ENCODE assay signal across 20 cellular contexts in the genomic region with DNA sequence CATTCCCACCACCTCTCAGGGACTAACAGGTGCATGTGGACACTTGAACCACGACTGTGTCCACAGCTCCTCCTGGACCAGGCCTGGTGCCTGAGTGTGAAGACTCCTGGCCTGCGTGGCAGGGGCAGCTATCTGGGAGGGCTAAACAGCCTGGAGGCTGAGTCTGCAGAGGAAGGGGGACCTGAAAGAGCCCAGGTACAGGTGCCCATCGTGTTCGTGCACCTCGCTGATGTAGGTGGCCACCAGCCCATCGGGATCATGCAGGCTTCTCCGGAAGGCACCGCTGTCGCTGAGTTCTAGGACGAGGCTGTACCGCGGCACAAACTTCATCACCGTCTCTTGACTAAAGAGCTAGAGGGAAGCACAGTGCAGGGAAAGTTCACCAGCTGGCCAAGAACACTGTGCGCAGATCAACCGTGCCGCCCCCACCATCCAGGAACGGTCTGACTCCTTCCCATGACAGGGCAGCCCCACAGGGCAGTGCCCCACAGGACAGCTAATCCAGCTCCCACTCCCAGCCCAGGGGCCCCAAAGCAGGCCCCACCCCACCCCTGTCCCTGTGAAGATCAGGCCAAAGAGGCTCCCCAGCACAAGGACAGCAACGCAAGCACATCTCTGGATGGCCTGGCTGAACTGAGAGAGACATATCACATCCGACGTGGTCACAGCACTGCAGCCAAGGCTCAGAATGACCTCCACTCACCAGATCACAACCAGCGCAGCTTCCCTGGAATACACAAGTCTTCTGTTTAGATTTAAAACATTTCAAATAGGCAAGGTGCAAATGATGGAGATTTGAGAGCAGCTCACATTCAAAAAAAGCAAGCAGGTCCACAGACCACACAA. TPM values are rescaled to one million over a fixed set of nuclear protein-coding genes. Genes with fewer than 3 reads are reported as not detected.
DNase-seq lines count a peak whose midpoint lies in the region; ATAC-seq and TF ChIP-seq lines count a peak whose summit lies in the region.
"Had no signal": no experiment of that assay in that cellular context is flagged by ENCODE, and none has a peak within 500 bp of the region (broad histone marks: within the 10 kb centered on the region; RNA-seq: fewer than 3 reads in every experiment).

No MANE protein-coding gene starts in this region.

- peaks cover 97% of the 10 kb centered on the region for H3K36me3 Mint-ChIP-seq in activated T-cell treated with anti-CD3 and anti-CD28 coated beads, Interleukin-2, amount 50 U/mL, for 24 hours (ENCODE audit: low read depth)
- H3K36me3 Mint-ChIP-seq in activated CD8-positive, alpha-beta T cell treated with anti-CD3 and anti-CD28 coated beads, Interleukin-2, amount 10 ng/mL, durations not matched to agents 7 days and 5 days (ENCODE audit: low read depth): peaks cover 79% of the 10 kb centered on the region
- H3K36me3 Mint-ChIP-seq in immature natural killer cell: peaks cover 59 to 88% (median 73%) of the 10 kb centered on the region in 3 donors

- POLR2A ChIA-PET in activated CD8-positive, alpha-beta T cell treated with anti-CD3 and anti-CD28 coated beads, Interleukin-2, amount 10 ng/mL, durations not matched to agents 7 days and 5 days (lab: Charles Lee): no interaction called here

- WGBS in testis, 2 donors: 74 to 87% methylated on average over 13 to 21 of the region's 21 CpGs

- H3K4me3 Mint-ChIP-seq in activated T-cell treated with anti-CD3 and anti-CD28 coated beads, Interleukin-2, amount 50 U/mL, for 24 hours: no peak overlapping the region
- no peak overlapping the region for H3K4me3 Mint-ChIP-seq in activated CD8-positive, alpha-beta T cell treated with anti-CD3 and anti-CD28 coated beads, Interleukin-2, amount 10 ng/mL, durations not matched to agents 7 days and 5 days
- peak overlapping the region; percentile 60 to 89 (median 83) for H3K4me3 Mint-ChIP-seq in immature natural killer cell
- H3K4me3 Mint-ChIP-seq: memory B cell; nephron progenitor cell; stimulated activated memory B cell treated with anti-CD40 and anti-IgM and Interleukin-4, amounts not matched to agents 10 μg/mL and 1 μg/mL and 100 μg/mL, for 72 hours had no signal

- no peak for TF ChIP-seq POLR2A in testis (IDR thresholded peaks at IDR 0.05)

- no peak for DNase-seq in activated T-cell treated with anti-CD3 and anti-CD28 coated beads, Interleukin-2, amount 50 U/mL, for 24 hours
- no peak for DNase-seq in activated T-cell treated with anti-CD3 and anti-CD28 coated beads, Interleukin-2, amount 50 U/mL, for 1 hour
- DNase-seq in activated CD8-positive, alpha-beta T cell treated with anti-CD3 and anti-CD28 coated beads, Interleukin-2, amount 10 ng/mL, durations not matched to agents 7 days and 5 days: peak; percentile 13
- DNase-seq in immature natural killer cell: no peak
- DNase-seq in testis: peak; percentile 58
- DNase-seq in NCI-H2029 (lab: John Stamatoyannopoulos, UW): no peak
- no peak for DNase-seq in posterior vena cava (ENCODE audit: low spot score)
- DNase-seq: activated naive CD4-positive, alpha-beta T cell; cortex of kidney; DMS79; MM.1S; NCI-H226; nephron progenitor cell; trophoblast cell had no signal

- H3K4me3 ChIP-seq in testis: no peak overlapping the region

- H3K9me3 ChIP-seq in testis: no peaks in the 10 kb centered on the region

- H3K27me3 Mint-ChIP-seq in activated T-cell treated with anti-CD3 and anti-CD28 coated beads, Interleukin-2, amount 50 U/mL, for 24 hours: no peaks in the 10 kb centered on the region
- H3K27me3 Mint-ChIP-seq in activated CD8-positive, alpha-beta T cell treated with anti-CD3 and anti-CD28 coated beads, Interleukin-2, amount 10 ng/mL, durations not matched to agents 7 days and 5 days (ENCODE audit: low read depth): no peaks in the 10 kb centered on the region
- H3K27me3 Mint-ChIP-seq in immature natural killer cell (ENCODE audit: low read depth in 3 of 3): peaks cover 39 to 62% (median 49%) of the 10 kb centered on the region in 3 donors
- H3K27me3 Mint-ChIP-seq: memory B cell; stimulated activated memory B cell treated with anti-CD40 and anti-IgM and Interleukin-4, amounts not matched to agents 10 μg/mL and 1 μg/mL and 100 μg/mL, for 72 hours had no signal

- no peak for TF ChIP-seq CTCF in testis (IDR thresholded peaks at IDR 0.05)

- H3K4me1 ChIP-seq in testis: peaks cover 6% of the 10 kb centered on the region

- no peaks in the 10 kb centered on the region for H3K9me3 Mint-ChIP-seq in activated T-cell treated with anti-CD3 and anti-CD28 coated beads, Interleukin-2, amount 50 U/mL, for 24 hours
- H3K9me3 Mint-ChIP-seq in activated CD8-positive, alpha-beta T cell treated with anti-CD3 and anti-CD28 coated beads, Interleukin-2, amount 10 ng/mL, durations not matched to agents 7 days and 5 days (ENCODE audit: insufficient read depth): no peaks in the 10 kb centered on the region
- no peaks in the 10 kb centered on the region for H3K9me3 Mint-ChIP-seq in immature natural killer cell
- H3K9me3 Mint-ChIP-seq: memory B cell; nephron progenitor cell; stimulated activated memory B cell treated with anti-CD40 and anti-IgM and Interleukin-4, amounts not matched to agents 10 μg/mL and 1 μg/mL and 100 μg/mL, for 72 hours had no signal

- H3K27ac Mint-ChIP-seq in activated T-cell treated with anti-CD3 and anti-CD28 coated beads, Interleukin-2, amount 50 U/mL, for 24 hours: peak overlapping the region; percentile 88
- no peak overlapping the region for H3K27ac Mint-ChIP-seq in activated CD8-positive, alpha-beta T cell treated with anti-CD3 and anti-CD28 coated beads, Interleukin-2, amount 10 ng/mL, durations not matched to agents 7 days and 5 days
- peak overlapping the region; percentile 98 to 100 (median 100) for H3K27ac Mint-ChIP-seq in immature natural killer cell
- H3K27ac Mint-ChIP-seq: stimulated activated memory B cell treated with anti-CD40 and anti-IgM and Interleukin-4, amounts not matched to agents 10 μg/mL and 1 μg/mL and 100 μg/mL, for 72 hours had no signal

- H3K36me3 ChIP-seq in testis (ENCODE audit: low read depth, missing control alignments): no peaks in the 10 kb centered on the region

- no peak for ATAC-seq in activated CD8-positive, alpha-beta T cell treated with anti-CD3 and anti-CD28 coated beads, Interleukin-2, amount 10 ng/mL, durations not matched to agents 7 days and 5 days
- no peak for ATAC-seq in GM21619 (IDR thresholded peaks at IDR 0.05; ENCODE audit: unreplicated experiment)
- ATAC-seq: stimulated activated memory B cell treated with anti-CD40 and anti-IgM and Interleukin-4, amounts not matched to agents 10 μg/mL and 1 μg/mL and 100 μg/mL, for 72 hours had no signal

- peak overlapping the region in 1 of 2 donors; percentile 39 for H3K27ac ChIP-seq in testis

- CTCF ChIA-PET in activated CD8-positive, alpha-beta T cell treated with anti-CD3 and anti-CD28 coated beads, Interleukin-2, amount 10 ng/mL, durations not matched to agents 7 days and 5 days (lab: Charles Lee): interaction anchor here (0.6 to 1.5 kb wide), 4 partner anchors 9 to 192 kb away, joined by 3 to 6 read pairs (median 4); no protein-coding TSS in a partner anchor

- H3K4me1 Mint-ChIP-seq in activated T-cell treated with anti-CD3 and anti-CD28 coated beads, Interleukin-2, amount 50 U/mL, for 24 hours (ENCODE audit: low read depth): peaks cover 40% of the 10 kb centered on the region
- H3K4me1 Mint-ChIP-seq in activated CD8-positive, alpha-beta T cell treated with anti-CD3 and anti-CD28 coated beads, Interleukin-2, amount 10 ng/mL, durations not matched to agents 7 days and 5 days (ENCODE audit: low read depth): peaks cover 17% of the 10 kb centered on the region
- H3K4me1 Mint-ChIP-seq in immature natural killer cell: peaks cover 94 to 98% of the 10 kb centered on the region in 2 donors
- H3K4me1 Mint-ChIP-seq: memory B cell; stimulated activated memory B cell treated with anti-CD40 and anti-IgM and Interleukin-4, amounts not matched to agents 10 μg/mL and 1 μg/mL and 100 μg/mL, for 72 hours had no signal

- intact Hi-C loops in testis (cut with DNase I; ENCODE audit: low total_unique reads): no loop called here
- intact Hi-C loops in posterior vena cava (cut with DNase I): no loop called here

- H3K27me3 ChIP-seq in testis: no peaks in the 10 kb centered on the region

RNA-seq across cellular contexts. Expression of gene CST7, which starts 14.8 kb away (rescaled TPM):
- 10 to 100 TPM; 43.9 to 47.5 TPM for total RNA-seq in activated CD8-positive, alpha-beta T cell treated with anti-CD3 and anti-CD28 coated beads, Interleukin-2, amount 10 ng/mL, durations not matched to agents 7 days and 5 days
- polyA plus RNA-seq in immature natural killer cell (1,000 to 10,000 TPM; 2,262 to 2,521 (median 2,438) TPM), testis (ENCODE audit: insufficient read depth, low read depth, low replicate concordance) (4.1 TPM)
- total RNA-seq in testis (under 1 TPM in 1 of 2 donors, not detected in 1; 0.56 TPM), posterior vena cava (1 to 10 TPM; 2.5 to 3.4 TPM)
- total RNA-seq: endothelial cell of umbilical vein, H1 had no signal
- polyA plus RNA-seq: endothelial cell of umbilical vein, H1, keratinocyte had no signal

RNA-seq across cellular contexts. Expression of gene APMAP, which starts 28.7 kb away (rescaled TPM):
- 10 to 100 TPM; 43.2 to 44.0 TPM for total RNA-seq in activated CD8-positive, alpha-beta T cell treated with anti-CD3 and anti-CD28 coated beads, Interleukin-2, amount 10 ng/mL, durations not matched to agents 7 days and 5 days
- polyA plus RNA-seq in immature natural killer cell (1,000 to 10,000 TPM in 1 of 3 donors, 100 to 1,000 TPM in 2; 649 to 1,111 (median 667) TPM), testis (ENCODE audit: insufficient read depth, low read depth, low replicate concordance) (135 TPM)
- total RNA-seq in testis (100 to 1,000 TPM in 1 of 2 donors, 10 to 100 TPM in 1; 92.3 to 105 TPM), posterior vena cava (10 to 100 TPM; 32.7 to 45.6 TPM)

Comparison
In these comparisons a context has a peak if more than half of its experiments do, and no peak if none do; other contexts are left out.
1. DNase-seq: peak in activated CD8-positive, alpha-beta T cell treated with anti-CD3 and anti-CD28 coated beads, Interleukin-2, amount 10 ng/mL, durations not matched to agents 7 days and 5 days (single experiment) and testis (single experiment); none in activated T-cell treated with anti-CD3 and anti-CD28 coated beads, Interleukin-2, amount 50 U/mL, for 24 hours (single experiment), activated T-cell treated with anti-CD3 and anti-CD28 coated beads, Interleukin-2, amount 50 U/mL, for 1 hour (single experiment), immature natural killer cell (0 of 3), NCI-H2029 (single experiment) and posterior vena cava (single experiment).
2. H3K4me3 Mint-ChIP-seq: peak in immature natural killer cell (5 of 5); none in activated T-cell treated with anti-CD3 and anti-CD28 coated beads, Interleukin-2, amount 50 U/mL, for 24 hours (single experiment) and activated CD8-positive, alpha-beta T cell treated with anti-CD3 and anti-CD28 coated beads, Interleukin-2, amount 10 ng/mL, durations not matched to agents 7 days and 5 days (single experiment).
3. RNA of gene CST7, which starts 14.8 kb away (total RNA-seq): 43.9 to 47.5 TPM in activated CD8-positive, alpha-beta T cell treated with anti-CD3 and anti-CD28 coated beads, Interleukin-2, amount 10 ng/mL, durations not matched to agents 7 days and 5 days; 2.5 to 3.4 TPM in posterior vena cava and 0.56 TPM in testis; every median in the first group is over 10 times any median in the second.